Comparison of ENCODE assay signal across 19 cellular contexts in genomic region chr4:172809998-172810397, GRCh38.
DNase-seq lines count a peak whose midpoint lies in the region; ATAC-seq, FAIRE-seq and TF ChIP-seq lines count a peak whose summit lies in the region.
"Had no signal": no experiment of that assay in that cellular context is flagged by ENCODE, and none has a peak within 500 bp of the region (broad histone marks: within the 10 kb centered on the region; RNA-seq: fewer than 3 reads in every experiment).

No MANE protein-coding gene starts in this region.

- no TSS peak for BruUV-seq in HepG2 (replicated peaks; lab: Mats Ljungman, UMichigan)

- no peak for TF ChIP-seq RAD21 in HepG2 (CRISPR knock-in tag; IDR thresholded peaks at IDR 0.05)

- no peaks in the 10 kb centered on the region for H3K27me3 ChIP-seq in GM23338 (ENCODE audit: insufficient read depth)
- H3K27me3 ChIP-seq in HepG2 (ENCODE audit: control insufficient read depth in 1 of 2, insufficient read depth in 2 of 2, low read length in 2 of 2): no peaks in the 10 kb centered on the region
- H3K27me3 ChIP-seq: heart left ventricle had no signal

- H3K27ac Mint-ChIP-seq in GM23338: no peak overlapping the region
- H3K27ac Mint-ChIP-seq in nephron progenitor cell: peak overlapping the region; percentile 19
- H3K27ac Mint-ChIP-seq: activated naive CD8-positive, alpha-beta T cell treated with anti-CD3 and anti-CD28 coated beads for 36 hours; activated T-cell treated with anti-CD3 and anti-CD28 coated beads, Interleukin-2, amount 50 U/mL, for 72 hours; T-helper 17 cell had no signal

- H3K4me2 ChIP-seq in GM23338: 0 out of 2 replicates have a peak overlapping the region, but pooled peaks have one; percentile 16
- H3K4me2 ChIP-seq in HepG2 (ENCODE audit: low read depth, low read length): no peak overlapping the region

- H3K9ac ChIP-seq in HepG2 (ENCODE audit: insufficient read depth, low read depth, low read length): no peak overlapping the region

- H2AFZ ChIP-seq in GM23338 (no peak overlapping the region; the same call in 1 of the 2 replicates), HepG2 (ENCODE audit: low read length) (no peak overlapping the region)

- H3K27ac ChIP-seq in GM23338 (ENCODE audit: low read depth) (no peak overlapping the region), HepG2 (ENCODE audit: extremely low read length, insufficient read depth, low read length) (no peak overlapping the region)
- H3K27ac ChIP-seq: heart left ventricle, SJSA1, thoracic aorta had no signal

- H3K4me3 Mint-ChIP-seq in GM23338: no peak overlapping the region
- H3K4me3 Mint-ChIP-seq in nephron progenitor cell: no peak overlapping the region
- H3K4me3 Mint-ChIP-seq: activated naive CD8-positive, alpha-beta T cell treated with anti-CD3 and anti-CD28 coated beads for 36 hours; activated T-cell treated with anti-CD3 and anti-CD28 coated beads, Interleukin-2, amount 50 U/mL, for 72 hours; endodermal cell; T-helper 17 cell had no signal

- H3K36me3 ChIP-seq in GM23338 (ENCODE audit: insufficient read depth): no peaks in the 10 kb centered on the region
- H3K36me3 ChIP-seq in HepG2 (replicated peaks in 1 of 2; ENCODE audit: control insufficient read depth in 1 of 2, insufficient read depth in 2 of 2, low read length in 2 of 2): no peaks in the 10 kb centered on the region
- H3K36me3 ChIP-seq: heart left ventricle, SJSA1, thoracic aorta had no signal

- H3K4me3 ChIP-seq in GM23338: no peak overlapping the region
- H3K4me3 ChIP-seq in HepG2 (replicated peaks in 1 of 3; ENCODE audit: insufficient read depth in 1 of 3, low read depth in 2 of 3, low read length in 3 of 3): no peak overlapping the region
- H3K4me3 ChIP-seq: heart left ventricle, SJSA1, thoracic aorta had no signal

- H3K79me2 ChIP-seq in GM23338 (replicated peaks; ENCODE audit: insufficient read depth) (no peaks in the 10 kb centered on the region), HepG2 (ENCODE audit: insufficient read depth, low read length) (no peaks in the 10 kb centered on the region)

- no peaks in the 10 kb centered on the region for H3F3A ChIP-seq in GM23338 (replicated peaks; ENCODE audit: low read depth)

- no peaks in the 10 kb centered on the region for H4K20me1 ChIP-seq in GM23338 (replicated peaks; ENCODE audit: insufficient read depth)
- no peaks in the 10 kb centered on the region for H4K20me1 ChIP-seq in HepG2 (ENCODE audit: insufficient read depth, low read length)

- TF ChIP-seq EP300 in HepG2 (IDR thresholded peaks at IDR 0.05; ENCODE audit: low read depth in 2 of 2, low read length in 2 of 2) (no peak), HepG2 (CRISPR knock-in tag; IDR thresholded peaks at IDR 0.05; ENCODE audit: borderline replicate concordance) (no peak)

- ATAC-seq in GM19043 (IDR thresholded peaks at IDR 0.05; ENCODE audit: low read depth, unreplicated experiment): peak; percentile 35
- no peak for ATAC-seq in GM23338
- ATAC-seq in HG03354 (IDR thresholded peaks at IDR 0.05; ENCODE audit: poor library complexity, severe bottlenecking, unreplicated experiment): peak; percentile 54
- ATAC-seq in HepG2: no peak
- no peak for ATAC-seq in HG03442 (IDR thresholded peaks at IDR 0.05; ENCODE audit: unreplicated experiment)
- ATAC-seq: activated T-cell treated with anti-CD3 and anti-CD28 coated beads, Interleukin-2, amount 50 U/mL, for 72 hours; heart left ventricle; T-helper 17 cell had no signal

- H3K4me1 Mint-ChIP-seq in GM23338 (peaks cover 26% of the 10 kb centered on the region), nephron progenitor cell (peaks cover 18% of the 10 kb centered on the region)
- H3K4me1 Mint-ChIP-seq: T-helper 17 cell had no signal

- CTCF ChIA-PET in HepG2 (lab: Yijun Ruan, JAX; ENCODE audit: low intra/inter-chr PET ratio, low total read pairs): no interaction called here

- POLR2A ChIA-PET in HepG2 (lab: Yijun Ruan, JAX): no interaction called here

- H3K9me3 Mint-ChIP-seq in GM23338: no peaks in the 10 kb centered on the region
- H3K9me3 Mint-ChIP-seq in nephron progenitor cell: no peaks in the 10 kb centered on the region
- H3K9me3 Mint-ChIP-seq: activated naive CD8-positive, alpha-beta T cell treated with anti-CD3 and anti-CD28 coated beads for 36 hours; activated T-cell treated with anti-CD3 and anti-CD28 coated beads, Interleukin-2, amount 50 U/mL, for 72 hours; endodermal cell had no signal

- peaks cover 4% of the 10 kb centered on the region for H3K27me3 Mint-ChIP-seq in GM23338 (ENCODE audit: insufficient read depth, low read depth, poor library complexity)
- peaks cover 5% of the 10 kb centered on the region for H3K27me3 Mint-ChIP-seq in nephron progenitor cell (ENCODE audit: low read depth, poor library complexity)
- H3K27me3 Mint-ChIP-seq: T-helper 17 cell had no signal

- no peak for TF ChIP-seq POLR2A in HepG2 (IDR thresholded peaks at IDR 0.05; ENCODE audit: insufficient read depth in 1 of 2, low read depth in 2 of 2, low read length in 2 of 2)

- TF ChIP-seq CTCF in GM23338 (conservative IDR thresholded peaks at IDR 0.05; ENCODE audit: low read depth in 2 of 2): no peak
- no peak for TF ChIP-seq CTCF in nephron progenitor cell (IDR thresholded peaks at IDR 0.05)
- no peak for TF ChIP-seq CTCF in HepG2 (CRISPR knock-in tag; IDR thresholded peaks at IDR 0.05)

- no peak for DNase-seq in GM23338 (ENCODE audit: low spot score)
- DNase-seq in nephron progenitor cell: no peak
- no peak for DNase-seq in SHP77 treated with DMSO at 0.1 percent for 48 hours (lab: John Stamatoyannopoulos, UW)
- no peak for DNase-seq in HepG2 (ENCODE audit: low spot score)
- DNase-seq: activated CD4-positive, CD25-positive, alpha-beta regulatory T cell; activated naive CD8-positive, alpha-beta T cell treated with anti-CD3 and anti-CD28 coated beads for 36 hours; activated T-cell treated with anti-CD3 and anti-CD28 coated beads, Interleukin-2, amount 50 U/mL, for 72 hours; GDM1; heart left ventricle; MV-4-11; nucleus accumbens; T-helper 17 cell had no signal

- no peaks in the 10 kb centered on the region for H3K9me3 ChIP-seq in HepG2 (ENCODE audit: low read length)
- H3K9me3 ChIP-seq: heart left ventricle, SJSA1, thoracic aorta had no signal

- intact Hi-C loops in HepG2 (cut with micrococcal nuclease; ENCODE audit: unreplicated experiment): no loop called here

- H3K9me2 ChIP-seq in GM23338 (ENCODE audit: insufficient read depth): no peaks in the 10 kb centered on the region

- H3K4me1 ChIP-seq in GM23338 (ENCODE audit: insufficient read depth) (peaks cover 17% of the 10 kb centered on the region), HepG2 (ENCODE audit: insufficient read depth, low read length) (no peaks in the 10 kb centered on the region)
- H3K4me1 ChIP-seq: heart left ventricle, SJSA1 had no signal

- FAIRE-seq in HepG2 (lab: Jason Lieb, UNC): no peak
- FAIRE-seq: GM12891 had no signal

- H3K36me3 Mint-ChIP-seq in GM23338 (ENCODE audit: low read depth) (no peaks in the 10 kb centered on the region), nephron progenitor cell (ENCODE audit: low read depth) (no peaks in the 10 kb centered on the region)
- H3K36me3 Mint-ChIP-seq: activated naive CD8-positive, alpha-beta T cell treated with anti-CD3 and anti-CD28 coated beads for 36 hours had no signal

- WGBS in HepG2 (ENCODE audit: low lambda C conversion rate): 24% methylated on average over 3 of the region's 3 CpGs

- in situ Hi-C loops in HepG2 (cut with HindIII; ENCODE audit: extremely low pct_ligation_motif_present, low pct_unique_long_range_greater_than_20kb): no loop called here

TF ChIP-seq in HepG2, 621 proteins besides CTCF, POLR2A, EP300 and RAD21 (continues in another document):
- TF ChIP-seq ELF4 (CRISPR knock-in tag; IDR thresholded peaks at IDR 0.05; ENCODE audit: borderline replicate concordance): no peak
- no peak for TF ChIP-seq RERE (CRISPR knock-in tag; IDR thresholded peaks at IDR 0.05; ENCODE audit: low read depth)
- no peak for TF ChIP-seq RAD51 (IDR thresholded peaks at IDR 0.05; ENCODE audit: borderline replicate concordance)

Comparison
In these comparisons a context has a peak if more than half of its experiments do, and no peak if none do; other contexts are left out.
1. ATAC-seq: peak in GM19043 (single experiment) and HG03354 (single experiment); none in GM23338 (single experiment), HepG2 (single experiment) and HG03442 (single experiment).